In the genomic region with DNA sequence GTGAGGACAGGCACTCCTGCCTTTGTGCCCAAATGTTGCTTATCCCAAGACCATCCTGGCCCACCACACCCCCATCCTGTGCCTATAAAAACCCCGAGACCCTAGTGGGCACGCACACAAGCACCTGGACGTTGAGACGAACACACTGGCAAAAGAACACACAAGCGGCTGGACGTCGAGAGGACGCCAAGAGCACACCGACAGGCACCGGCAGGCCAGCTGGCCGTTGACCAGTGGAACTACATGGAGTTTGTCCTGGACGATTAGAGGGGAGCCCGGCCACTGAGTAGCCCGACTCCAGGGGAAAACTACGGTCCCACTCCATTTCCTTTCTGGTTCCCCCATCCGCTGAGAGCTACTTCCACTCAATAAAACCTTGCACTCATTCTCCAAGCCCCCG, we compare ENCODE assay signal across 23 cellular contexts.
"Had no signal": no experiment of that assay in that cellular context is flagged by ENCODE, and none has a peak within 500 bp of the region (broad histone marks: within the 10 kb centered on the region; RNA-seq: fewer than 3 reads in every experiment).

No MANE protein-coding gene starts in this region.

- H3K9me3 ChIP-seq: esophagus muscularis mucosa, gastroesophageal sphincter, heart left ventricle, left lung had no signal

- H3K27ac ChIP-seq: coronary artery, dorsolateral prefrontal cortex, esophagus muscularis mucosa, foreskin keratinocyte, gastroesophageal sphincter, heart left ventricle, hepatocyte, left lung had no signal

- H3K4me3 ChIP-seq: coronary artery, dorsolateral prefrontal cortex, esophagus muscularis mucosa, gastroesophageal sphincter, heart left ventricle, hepatocyte, left lung, lung had no signal

- H3K4me1 ChIP-seq: esophagus muscularis mucosa, gastroesophageal sphincter, heart left ventricle, left lung had no signal

- H3K79me2 ChIP-seq: hepatocyte had no signal

- H3K36me3 ChIP-seq: esophagus muscularis mucosa, gastroesophageal sphincter, heart left ventricle, left lung had no signal

- H2AFZ ChIP-seq: hepatocyte had no signal

- H3K4me2 ChIP-seq: hepatocyte had no signal

- FAIRE-seq: colon, endothelial cell of umbilical vein, frontal cortex had no signal

- DNase-seq: dermis blood vessel endothelial cell; dorsolateral prefrontal cortex; effector CD4-positive, alpha-beta T cell; effector memory CD4-positive, alpha-beta T cell; foreskin keratinocyte; heart left ventricle; hypothalamus; immature natural killer cell; islet precursor cell; left cardiac atrium; left ventricle myocardium superior; mammary epithelial cell; mesendoderm; midbrain had no signal

- H3K27me3 ChIP-seq: dorsolateral prefrontal cortex, esophagus muscularis mucosa, foreskin keratinocyte, gastroesophageal sphincter, heart left ventricle, hepatocyte, left lung had no signal
